Comparison of ENCODE assay signal across 17 cellular contexts in genomic region chr17:40076595-40076994, GRCh38. TPM values are rescaled to one million over a fixed set of nuclear protein-coding genes. Genes with fewer than 3 reads are reported as not detected.
DNase-seq lines count a peak whose midpoint lies in the region; ATAC-seq and TF ChIP-seq lines count a peak whose summit lies in the region.
"Had no signal": no experiment of that assay in that cellular context is flagged by ENCODE, and none has a peak within 500 bp of the region (broad histone marks: within the 10 kb centered on the region; RNA-seq: fewer than 3 reads in every experiment).

No MANE protein-coding gene starts in this region.

- TF ChIP-seq POLR2A in heart left ventricle (IDR thresholded peaks at IDR 0.05) (no peak), upper lobe of left lung (IDR thresholded peaks at IDR 0.05) (no peak)

- H3K36me3 Mint-ChIP-seq in neural progenitor cell: no peaks in the 10 kb centered on the region

- no peaks in the 10 kb centered on the region for H4K20me1 ChIP-seq in neural progenitor cell (ENCODE audit: low read depth)

- WGBS in heart left ventricle, 4 donors: 49 to 63% (median 58%) methylated on average over 7 of the region's 7 CpGs
- 83 to 86% methylated on average over 7 of the region's 7 CpGs for WGBS in upper lobe of left lung, 2 donors

- no peak overlapping the region for H3K4me2 ChIP-seq in neural progenitor cell
- H3K4me2 ChIP-seq: PC-9 had no signal

- no peak overlapping the region for H3K9ac ChIP-seq in neural progenitor cell

- H3F3A ChIP-seq in neural progenitor cell (ENCODE audit: low read depth): peaks cover 4% of the 10 kb centered on the region

- no peaks in the 10 kb centered on the region for H3K9me3 ChIP-seq in heart left ventricle
- no peaks in the 10 kb centered on the region for H3K9me3 ChIP-seq in neural progenitor cell (ENCODE audit: low read depth)
- H3K9me3 ChIP-seq in upper lobe of left lung: no peaks in the 10 kb centered on the region
- H3K9me3 ChIP-seq in upper lobe of right lung: no peaks in the 10 kb centered on the region

- H3K4me1 Mint-ChIP-seq in neural progenitor cell: peaks cover 32% of the 10 kb centered on the region

- no peak overlapping the region for H2AFZ ChIP-seq in neural progenitor cell (replicated peaks)
- H2AFZ ChIP-seq: GM23338, PC-9 had no signal

- no peak for TF ChIP-seq EP300 in upper lobe of left lung (IDR thresholded peaks at IDR 0.05)

- no peaks in the 10 kb centered on the region for H3K27me3 Mint-ChIP-seq in neural progenitor cell (ENCODE audit: insufficient read depth, low read depth)
- H3K27me3 Mint-ChIP-seq: CD4-positive, CD25-positive, alpha-beta regulatory T cell had no signal

- no peaks in the 10 kb centered on the region for H3K79me2 ChIP-seq in neural progenitor cell (ENCODE audit: low read depth)

- ATAC-seq in heart left ventricle: no peak
- no peak for ATAC-seq in left cardiac atrium
- no peak for ATAC-seq in upper lobe of left lung (ENCODE audit: low FRiP score in 2 of 2)
- no peak for ATAC-seq in upper lobe of right lung

- H3K27ac Mint-ChIP-seq in neural progenitor cell: peak overlapping the region; percentile 53
- H3K27ac Mint-ChIP-seq: GM23338 had no signal

- peaks cover 0 to 63% (median 36%) of the 10 kb centered on the region in 9 donors for H3K36me3 ChIP-seq in heart left ventricle
- no peaks in the 10 kb centered on the region for H3K36me3 ChIP-seq in neural progenitor cell
- peaks cover 0 to 33% (median 13%) of the 10 kb centered on the region in 4 donors for H3K36me3 ChIP-seq in upper lobe of left lung
- H3K36me3 ChIP-seq in upper lobe of right lung: peaks cover 44% of the 10 kb centered on the region

- H3K27me3 ChIP-seq in heart left ventricle (no peaks in the 10 kb centered on the region), dorsolateral prefrontal cortex (no peaks in the 10 kb centered on the region), neural progenitor cell (no peaks in the 10 kb centered on the region), upper lobe of left lung (no peaks in the 10 kb centered on the region), upper lobe of right lung (no peaks in the 10 kb centered on the region)

- H3K4me3 ChIP-seq in heart left ventricle (no peak overlapping the region), dorsolateral prefrontal cortex (peak overlapping the region in 20 of 59 donors; percentile 16 to 71 (median 48)), neural progenitor cell (no peak overlapping the region), upper lobe of left lung (no peak overlapping the region), upper lobe of right lung (no peak overlapping the region)
- H3K4me3 ChIP-seq: GM23338, PC-9 had no signal

- no peak for TF ChIP-seq CTCF in heart left ventricle (IDR thresholded peaks at IDR 0.05)
- TF ChIP-seq CTCF in dorsolateral prefrontal cortex (IDR thresholded peaks at IDR 0.05 in 54 of 56, conservative IDR thresholded peaks at IDR 0.05 in 2 of 56; ENCODE audit: low read depth in 1 of 56, partially characterized antibody in 56 of 56): no peak
- no peak for TF ChIP-seq CTCF in neural progenitor cell (IDR thresholded peaks at IDR 0.05)
- no peak for TF ChIP-seq CTCF in upper lobe of left lung (IDR thresholded peaks at IDR 0.05)
- TF ChIP-seq CTCF in upper lobe of right lung (IDR thresholded peaks at IDR 0.05): no peak

- peak overlapping the region in 10 of 12 donors; percentile 62 to 100 (median 95) for H3K27ac ChIP-seq in heart left ventricle
- H3K27ac ChIP-seq in dorsolateral prefrontal cortex: peak overlapping the region; percentile 76 to 100 (median 100)
- H3K27ac ChIP-seq in neural progenitor cell: no peak overlapping the region
- H3K27ac ChIP-seq in upper lobe of left lung: peak overlapping the region; percentile 79 to 92 (median 88)
- H3K27ac ChIP-seq in upper lobe of right lung: no peak overlapping the region
- H3K27ac ChIP-seq: PC-9 had no signal

- H3K9me3 Mint-ChIP-seq in neural progenitor cell: no peaks in the 10 kb centered on the region
- H3K9me3 Mint-ChIP-seq: CD4-positive, CD25-positive, alpha-beta regulatory T cell; GM23338 had no signal

- intact Hi-C loops in heart left ventricle (cut with DNase I) (loop anchor here in 3 of 10 donors (2.0 to 5.0 kb wide), 3 partner anchors 14 to 39 kb away; partner anchors contain the start of gene THRA (in 1 of the 3)), left cardiac atrium (cut with DNase I) (no loop called here), dorsolateral prefrontal cortex (cut with DNase I) (no loop called here), upper lobe of right lung (cut with DNase I) (no loop called here)

- H3K4me3 Mint-ChIP-seq in neural progenitor cell: no peak overlapping the region
- H3K4me3 Mint-ChIP-seq: GM23338 had no signal

- H3K4me1 ChIP-seq in heart left ventricle: peaks cover 21 to 65% (median 56%) of the 10 kb centered on the region in 12 donors
- H3K4me1 ChIP-seq in neural progenitor cell: peaks cover 17% of the 10 kb centered on the region
- H3K4me1 ChIP-seq in upper lobe of left lung: peaks cover 50 to 58% (median 56%) of the 10 kb centered on the region in 4 donors
- peaks cover 51% of the 10 kb centered on the region for H3K4me1 ChIP-seq in upper lobe of right lung

- peak in 1 of 5 donors; percentile 24 for DNase-seq in heart left ventricle
- no peak for DNase-seq in left cardiac atrium
- no peak for DNase-seq in dorsolateral prefrontal cortex
- DNase-seq in neural progenitor cell (ENCODE audit: low spot score): no peak
- no peak for DNase-seq in upper lobe of left lung
- no peak for DNase-seq in activated T-cell treated with anti-CD3 and anti-CD28 coated beads for 4 hours
- DNase-seq in stimulated activated naive CD4-positive, alpha-beta T cell (lab: John Stamatoyannopoulos, UW): no peak
- DNase-seq in upper lobe of right lung: no peak
- DNase-seq: activated CD4-positive, alpha-beta T cell treated with anti-CD3 and anti-CD28 coated beads for 1 hour; activated gamma-delta T cell; CD4-positive, CD25-positive, alpha-beta regulatory T cell; DMS53; NCI-H146; NCI-H748 treated with DMSO at 0.1 percent for 48 hours; PC-9; stimulated activated CD4-positive, alpha-beta T cell treated with anti-CD3 and anti-CD28 coated beads, Interleukin-1b, Interleukin-23, amount 100 ng/mL, for 48 hours had no signal

RNA-seq across cellular contexts. Expression of gene THRA, which starts 13.8 kb away (rescaled TPM):
- total RNA-seq in heart left ventricle (100 to 1,000 TPM in 1 of 9 donors, 10 to 100 TPM in 8; 63.2 to 105 (median 73.2) TPM), left cardiac atrium (10 to 100 TPM; 54.4 to 77.9 TPM), dorsolateral prefrontal cortex (100 to 1,000 TPM; 178 to 301 (median 231) TPM), neural progenitor cell (ENCODE audit: low replicate concordance) (14.5 and 20.8 TPM in 2 replicates), upper lobe of left lung (10 to 100 TPM; 31.0 to 55.3 (median 49.9) TPM), upper lobe of right lung (55.6 TPM)
- polyA plus RNA-seq in heart left ventricle: 10 to 100 TPM; 50.6 to 56.2 TPM

RNA-seq across cellular contexts. Expression of gene MED24, which starts 22.4 kb away (rescaled TPM):
- 10 to 100 TPM; 51.1 to 75.4 (median 58.3) TPM for total RNA-seq in heart left ventricle
- 10 to 100 TPM; 52.7 to 61.8 TPM for polyA plus RNA-seq in heart left ventricle
- 10 to 100 TPM; 44.0 to 56.4 TPM for total RNA-seq in left cardiac atrium
- total RNA-seq in dorsolateral prefrontal cortex: 100 to 1,000 TPM in 59 of 120 experiments, 10 to 100 TPM in 61; 59.5 to 156 (median 99.1) TPM
- 64.3 and 109 TPM in 2 replicates for total RNA-seq in neural progenitor cell (ENCODE audit: low replicate concordance)
- total RNA-seq in upper lobe of left lung: 100 to 1,000 TPM in 1 of 6 donors, 10 to 100 TPM in 5; 36.5 to 157 (median 71.0) TPM
- total RNA-seq in upper lobe of right lung: 81.3 TPM

RNA-seq across cellular contexts. Expression of gene NR1D1, which starts 23.8 kb away (rescaled TPM):
- total RNA-seq in heart left ventricle: 10 to 100 TPM in 6 of 9 donors, 1 to 10 TPM in 3; 5.8 to 36.1 (median 21.8) TPM
- 10 to 100 TPM in 1 of 2 donors, 1 to 10 TPM in 1; 6.1 to 20.2 TPM for polyA plus RNA-seq in heart left ventricle
- 10 to 100 TPM; 17.1 to 19.5 TPM for total RNA-seq in left cardiac atrium
- total RNA-seq in dorsolateral prefrontal cortex: 10 to 100 TPM; 26.9 to 97.0 (median 62.1) TPM
- total RNA-seq in neural progenitor cell (ENCODE audit: low replicate concordance): 0.24 and 0.87 TPM in 2 replicates
- total RNA-seq in upper lobe of left lung: 10 to 100 TPM in 5 of 6 donors, 1 to 10 TPM in 1; 3.8 to 24.7 (median 15.8) TPM
- 24.9 TPM for total RNA-seq in upper lobe of right lung

RNA-seq across cellular contexts. Expression of gene MSL1, which starts 45.2 kb away (rescaled TPM):
- total RNA-seq in heart left ventricle (10 to 100 TPM; 32.0 to 54.1 (median 45.1) TPM), left cardiac atrium (10 to 100 TPM; 54.0 to 57.8 TPM), dorsolateral prefrontal cortex (100 to 1,000 TPM in 116 of 120 experiments, 10 to 100 TPM in 4; 87.8 to 143 (median 120) TPM), neural progenitor cell (ENCODE audit: low replicate concordance) (144 and 190 TPM in 2 replicates), upper lobe of left lung (100 to 1,000 TPM in 3 of 6 donors, 10 to 100 TPM in 3; 57.6 to 240 (median 97.0) TPM), upper lobe of right lung (84.4 TPM)
- polyA plus RNA-seq in heart left ventricle: 10 to 100 TPM; 32.2 to 54.7 TPM

Comparison
In these comparisons a context has a peak if more than half of its experiments do, and no peak if none do; other contexts are left out.
1. H3K27ac ChIP-seq: peak in heart left ventricle (10 of 12), dorsolateral prefrontal cortex (59 of 59) and upper lobe of left lung (4 of 4); none in neural progenitor cell (single experiment) and upper lobe of right lung (single experiment).